Comparison of ENCODE assay signal across 8 cellular contexts in the genomic region with DNA sequence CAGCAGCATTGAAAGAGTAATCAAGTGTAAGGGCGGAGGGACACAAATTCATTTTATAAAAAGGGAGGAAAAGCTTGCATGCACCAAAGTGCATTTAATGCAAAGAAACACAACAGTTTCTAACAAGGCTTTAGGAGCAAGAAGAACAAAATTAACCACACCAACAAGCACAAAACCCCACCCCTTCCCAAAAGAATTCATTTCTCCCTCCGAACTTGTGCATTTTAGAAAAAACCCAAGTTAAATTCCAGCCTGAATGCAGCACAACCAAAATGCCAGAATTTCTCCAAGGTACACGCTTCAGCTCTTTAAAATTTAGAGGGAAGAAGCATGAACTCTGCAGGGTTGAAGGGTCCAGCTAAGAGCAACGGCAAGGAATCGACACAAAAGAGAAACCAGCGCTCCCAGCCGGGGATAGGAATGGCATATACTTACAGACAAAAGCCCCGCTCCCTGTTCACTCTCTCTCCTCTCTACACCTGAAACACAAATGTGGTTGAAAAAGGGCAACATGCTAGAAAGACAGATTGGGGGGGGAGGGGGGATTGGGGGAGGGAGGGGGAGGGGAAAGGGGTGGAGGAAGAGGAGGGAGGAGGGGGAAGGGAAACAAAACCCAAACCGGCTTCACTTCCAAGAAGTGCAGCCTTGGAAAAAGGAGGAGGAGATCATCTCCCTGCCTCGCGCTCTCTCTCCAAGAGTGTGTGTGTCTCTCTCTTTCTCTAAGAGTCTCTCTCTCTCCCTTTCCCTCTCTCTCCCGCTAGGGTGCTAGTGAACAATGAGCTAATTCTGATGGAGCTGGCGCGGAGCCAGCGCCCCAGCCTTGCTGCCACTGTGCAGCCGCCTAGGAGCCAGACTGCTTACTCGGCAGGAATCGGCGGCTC. TPM values are rescaled to one million over a fixed set of nuclear protein-coding genes. Genes with fewer than 3 reads are reported as not detected.
DNase-seq lines count a peak whose midpoint lies in the region; ATAC-seq and TF ChIP-seq lines count a peak whose summit lies in the region.

A gene with protein sequence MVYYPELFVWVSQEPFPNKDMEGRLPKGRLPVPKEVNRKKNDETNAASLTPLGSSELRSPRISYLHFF (minus strand): TSS at position 494 of the 881 bp plus-strand sequence. CDS start 1,422 bp downstream, outside the sequence.

- ATAC-seq in GM21529 (IDR thresholded peaks at IDR 0.05; ENCODE audit: unreplicated experiment), result peak; percentile 55
- peak; percentile 88 for ATAC-seq in esophagus mucosa
- peak; percentile 82 for ATAC-seq in stimulated activated effector memory CD8-positive, alpha-beta T cell treated with anti-CD3 and anti-CD28 coated beads, Interleukin-12 subunit alpha, Interleukin-12 subunit beta, amount 100 ng/mL, for 72 hours

- peak within 1 kb of the TSS; percentile 86 for H3K4me2 ChIP-seq in OCI-LY3 (ENCODE audit: low read length)

- H3K9ac ChIP-seq in OCI-LY3 (ENCODE audit: low read length) (peak within 1 kb of the TSS; percentile 97), muscle layer of colon (ENCODE audit: low read length) (peak within 1 kb of the TSS; percentile 55)

- H3K36me3 Mint-ChIP-seq in activated T-cell treated with anti-CD3 and anti-CD28 coated beads, Interleukin-2, amount 50 U/mL, for 24 hours (ENCODE audit: low read depth), result no peaks in the 10 kb centered on the region
- H3K36me3 Mint-ChIP-seq in stimulated activated effector memory CD8-positive, alpha-beta T cell treated with anti-CD3 and anti-CD28 coated beads, Interleukin-12 subunit alpha, Interleukin-12 subunit beta, amount 100 ng/mL, for 72 hours, result no peaks in the 10 kb centered on the region

- H3K79me2 ChIP-seq in OCI-LY3 (ENCODE audit: low read length), result peaks cover 10% of the 10 kb centered on the region

- H3K9me3 Mint-ChIP-seq in activated T-cell treated with anti-CD3 and anti-CD28 coated beads, Interleukin-2, amount 50 U/mL, for 24 hours, result no peaks in the 10 kb centered on the region
- H3K9me3 Mint-ChIP-seq in stimulated activated effector memory CD8-positive, alpha-beta T cell treated with anti-CD3 and anti-CD28 coated beads, Interleukin-12 subunit alpha, Interleukin-12 subunit beta, amount 100 ng/mL, for 72 hours, result no peaks in the 10 kb centered on the region

- H4K20me1 ChIP-seq in OCI-LY3 (ENCODE audit: insufficient read depth, low read length), result no peaks in the 10 kb centered on the region

- H3K27me3 ChIP-seq in OCI-LY3 (ENCODE audit: low read depth, low read length), result no peaks in the 10 kb centered on the region
- no peaks in the 10 kb centered on the region for H3K27me3 ChIP-seq in muscle layer of colon (ENCODE audit: control insufficient read depth in 1 of 2, insufficient read depth in 2 of 2, low read length in 2 of 2)

- no peak for TF ChIP-seq CTCF in OCI-LY3 (IDR thresholded peaks at IDR 0.05; ENCODE audit: low read depth, low read length)

- H3K27ac ChIP-seq in OCI-LY3 (ENCODE audit: low read length) (peak within 1 kb of the TSS; percentile 92), muscle layer of colon (ENCODE audit: low read depth, low read length) (peak within 1 kb of the TSS; percentile 95)

- H3K4me1 ChIP-seq in OCI-LY3 (ENCODE audit: low read length) (peaks cover 18% of the 10 kb centered on the region), muscle layer of colon (ENCODE audit: insufficient read depth, low read length) (peaks cover 28% of the 10 kb centered on the region)

- peak; percentile 91 for DNase-seq in DMS 273 treated with DMSO at 0.1 percent for 48 hours (lab: John Stamatoyannopoulos, UW)
- peak; percentile 49 for DNase-seq in HuH-7.5 (ENCODE audit: low spot score)
- DNase-seq in activated T-cell treated with anti-CD3 and anti-CD28 coated beads, Interleukin-2, amount 50 U/mL, for 24 hours, result no peak
- peak; percentile 43 to 49 for DNase-seq in stimulated activated effector memory CD8-positive, alpha-beta T cell treated with anti-CD3 and anti-CD28 coated beads, Interleukin-12 subunit alpha, Interleukin-12 subunit beta, amount 100 ng/mL, for 72 hours (ENCODE audit: low spot score in 2 of 2)

- H3K27me3 Mint-ChIP-seq in activated T-cell treated with anti-CD3 and anti-CD28 coated beads, Interleukin-2, amount 50 U/mL, for 24 hours, result peaks cover 20% of the 10 kb centered on the region

- H3K9me3 ChIP-seq in OCI-LY3 (ENCODE audit: insufficient read depth, low read length), result no peaks in the 10 kb centered on the region
- no peaks in the 10 kb centered on the region for H3K9me3 ChIP-seq in muscle layer of colon (ENCODE audit: low read length)

- H2AFZ ChIP-seq in OCI-LY3 (ENCODE audit: low read depth, low read length), result peak within 1 kb of the TSS; percentile 69; the same call in 1 of the 2 replicates

- H3K36me3 ChIP-seq in OCI-LY3 (replicated peaks; ENCODE audit: low read depth, low read length), result peaks cover 17% of the 10 kb centered on the region
- no peaks in the 10 kb centered on the region for H3K36me3 ChIP-seq in muscle layer of colon (ENCODE audit: insufficient read depth, low read length)

- H3K27ac Mint-ChIP-seq in activated T-cell treated with anti-CD3 and anti-CD28 coated beads, Interleukin-2, amount 50 U/mL, for 24 hours, result peak within 1 kb of the TSS; percentile 84
- H3K27ac Mint-ChIP-seq in stimulated activated effector memory CD8-positive, alpha-beta T cell treated with anti-CD3 and anti-CD28 coated beads, Interleukin-12 subunit alpha, Interleukin-12 subunit beta, amount 100 ng/mL, for 72 hours, result peak within 1 kb of the TSS; percentile 75

- H3K4me1 Mint-ChIP-seq in activated T-cell treated with anti-CD3 and anti-CD28 coated beads, Interleukin-2, amount 50 U/mL, for 24 hours (ENCODE audit: low read depth), result peaks cover 19% of the 10 kb centered on the region
- no peaks in the 10 kb centered on the region for H3K4me1 Mint-ChIP-seq in stimulated activated effector memory CD8-positive, alpha-beta T cell treated with anti-CD3 and anti-CD28 coated beads, Interleukin-12 subunit alpha, Interleukin-12 subunit beta, amount 100 ng/mL, for 72 hours

- peak within 1 kb of the TSS; percentile 100 for H3K4me3 ChIP-seq in OCI-LY3 (ENCODE audit: low read length)
- H3K4me3 ChIP-seq in muscle layer of colon (ENCODE audit: low read depth in 1 of 2, low read length in 2 of 2), result peak within 1 kb of the TSS; percentile 70 to 76

- H3K4me3 Mint-ChIP-seq in activated T-cell treated with anti-CD3 and anti-CD28 coated beads, Interleukin-2, amount 50 U/mL, for 24 hours, result peak within 1 kb of the TSS; percentile 82
- H3K4me3 Mint-ChIP-seq in stimulated activated effector memory CD8-positive, alpha-beta T cell treated with anti-CD3 and anti-CD28 coated beads, Interleukin-12 subunit alpha, Interleukin-12 subunit beta, amount 100 ng/mL, for 72 hours, result peak within 1 kb of the TSS; percentile 69

RNA-seq across cellular contexts. Expression of the gene that starts here (rescaled TPM):
- 18.3 TPM for total RNA-seq in esophagus mucosa
